ENCODE assay signal across 8 cellular contexts in the genomic region with DNA sequence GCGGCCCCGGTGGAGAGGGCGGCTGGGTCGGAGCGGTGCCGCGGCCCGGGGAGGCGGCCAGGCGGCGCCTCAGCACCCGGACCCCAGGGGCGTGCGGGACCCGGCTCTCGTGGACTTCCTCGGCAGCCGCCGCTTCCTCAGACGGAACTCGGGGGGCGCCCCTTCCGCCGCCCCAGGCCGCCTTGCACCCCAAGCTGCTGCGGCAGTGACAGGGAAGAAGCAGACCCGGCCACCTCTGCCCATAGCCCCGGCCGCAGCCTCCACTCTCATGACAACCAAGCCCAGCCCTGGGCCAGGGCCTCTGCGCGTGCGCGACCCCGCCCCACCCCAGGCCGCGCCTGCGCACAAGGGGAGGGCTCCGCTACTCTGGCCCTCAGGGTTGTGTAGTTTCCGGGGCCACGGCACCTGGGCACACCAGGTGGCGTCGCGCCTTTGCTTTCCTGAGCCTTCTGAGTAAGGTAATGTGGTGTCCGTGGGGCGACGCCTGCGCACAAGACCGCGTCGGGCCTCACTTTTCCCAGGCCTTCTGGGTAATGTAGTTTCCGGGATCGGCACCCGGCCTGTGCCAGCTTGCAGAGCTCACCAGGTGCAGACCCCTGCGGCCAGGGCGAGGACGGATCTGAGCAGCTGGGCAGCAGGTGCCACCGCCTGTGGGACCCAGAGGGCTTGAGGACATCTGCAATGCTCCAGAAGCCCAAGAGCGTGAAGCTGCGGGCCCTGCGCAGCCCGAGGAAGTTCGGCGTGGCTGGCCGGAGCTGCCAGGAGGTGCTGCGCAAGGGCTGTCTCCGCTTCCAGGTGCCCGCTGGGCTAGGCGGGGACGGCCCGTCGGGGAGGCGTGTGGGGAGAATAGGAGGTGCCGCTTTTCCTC. TPM values are rescaled to one million over a fixed set of nuclear protein-coding genes. Genes with fewer than 3 reads are reported as not detected.
DNase-seq lines count a peak whose midpoint lies in the region; ATAC-seq, FAIRE-seq and TF ChIP-seq lines count a peak whose summit lies in the region.

A gene (minus strand): TSS at position 289 of the 868 bp plus-strand sequence. CDS start 4,804 bp downstream, outside the sequence.
A gene with protein sequence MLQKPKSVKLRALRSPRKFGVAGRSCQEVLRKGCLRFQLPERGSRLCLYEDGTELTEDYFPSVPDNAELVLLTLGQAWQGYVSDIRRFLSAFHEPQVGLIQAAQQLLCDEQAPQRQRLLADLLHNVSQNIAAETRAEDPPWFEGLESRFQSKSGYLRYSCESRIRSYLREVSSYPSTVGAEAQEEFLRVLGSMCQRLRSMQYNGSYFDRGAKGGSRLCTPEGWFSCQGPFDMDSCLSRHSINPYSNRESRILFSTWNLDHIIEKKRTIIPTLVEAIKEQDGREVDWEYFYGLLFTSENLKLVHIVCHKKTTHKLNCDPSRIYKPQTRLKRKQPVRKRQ (plus strand): TSS at position 554 of the 868 bp plus-strand sequence. CDS start 128 bp downstream, at position 682.

- no peak for TF ChIP-seq CTCF in A673 (conservative IDR thresholded peaks at IDR 0.05; ENCODE audit: low read depth, low read length)
- peak; percentile 68 for TF ChIP-seq CTCF in VCaP (conservative IDR thresholded peaks at IDR 0.05)
- peak; percentile 12 to 65 for TF ChIP-seq CTCF in mammary epithelial cell (conservative IDR thresholded peaks at IDR 0.05 in 1 of 2, IDR thresholded peaks at IDR 0.05 in 1 of 2; ENCODE audit: extremely low read depth in 1 of 2, insufficient read depth in 1 of 2, low read depth in 1 of 2, low read length in 2 of 2)

- H3K27me3 ChIP-seq in A673 (replicated peaks; ENCODE audit: insufficient read depth, low read depth, low read length, poor library complexity), result no peaks in the 10 kb centered on the region
- H3K27me3 ChIP-seq in mammary epithelial cell (ENCODE audit: insufficient read depth, low read length), result no peaks in the 10 kb centered on the region
- no peaks in the 10 kb centered on the region for H3K27me3 ChIP-seq in small intestine (ENCODE audit: control insufficient read depth in 2 of 2, insufficient read depth in 2 of 2, low read length in 2 of 2)

- H3K27ac ChIP-seq in A673 (ENCODE audit: low read depth, low read length, poor library complexity, severe bottlenecking), result peak within 1 kb of the TSS; percentile 73
- peak within 1 kb of the TSS; percentile 93 for H3K27ac ChIP-seq in VCaP
- peak within 1 kb of the TSS; percentile 41 for H3K27ac ChIP-seq in mammary epithelial cell (ENCODE audit: insufficient read depth, low read depth, low read length)
- peak within 1 kb of the TSS; percentile 60 to 87 for H3K27ac ChIP-seq in small intestine (ENCODE audit: low read depth in 1 of 2, low read length in 1 of 2)

- ATAC-seq in GM18858 (IDR thresholded peaks at IDR 0.05; ENCODE audit: unreplicated experiment) (peak; percentile 90), HG03095 (IDR thresholded peaks at IDR 0.05; ENCODE audit: unreplicated experiment) (peak; percentile 91)

- dilution Hi-C loops in mammary epithelial cell (cut with HindIII; ENCODE audit: low sequenced_read_pairs), result no loop called here

- H3K9me3 ChIP-seq in A673 (ENCODE audit: low read depth, low read length, poor library complexity, severe bottlenecking) (no peaks in the 10 kb centered on the region), mammary epithelial cell (replicated peaks; ENCODE audit: insufficient read depth, low read length) (no peaks in the 10 kb centered on the region), small intestine (ENCODE audit: control insufficient read depth, low read depth) (no peaks in the 10 kb centered on the region)

- BruUV-seq in A673 (replicated peaks; lab: Mats Ljungman, UMichigan) (no TSS peak), mammary epithelial cell (replicated peaks; lab: Mats Ljungman, UMichigan) (no TSS peak)

- no peak for FAIRE-seq in small intestine (lab: Jason Lieb, UNC)

- CTCF ChIA-PET in A673 (lab: Charles Lee) (no interaction called here), mammary epithelial cell (lab: Charles Lee; ENCODE audit: low non-redundant PET) (interaction anchor here (0.6 kb wide), 1 partner anchor 7 kb away, joined by 7 read pairs; no protein-coding TSS in a partner anchor)

- H3K4me1 ChIP-seq in A673 (ENCODE audit: insufficient read depth, low read length, poor library complexity, severe bottlenecking) (peaks cover 5% of the 10 kb centered on the region), mammary epithelial cell (ENCODE audit: insufficient read depth, low read length) (peaks cover 21% of the 10 kb centered on the region), small intestine (ENCODE audit: control insufficient read depth in 2 of 2, insufficient read depth in 1 of 2, low read depth in 1 of 2, low read length in 1 of 2) (peaks cover 2 to 13% of the 10 kb centered on the region in 2 donors)

- H3K36me3 ChIP-seq in A673 (ENCODE audit: insufficient read depth, low read length, poor library complexity, severe bottlenecking) (no peaks in the 10 kb centered on the region), mammary epithelial cell (ENCODE audit: insufficient read depth, low read length) (no peaks in the 10 kb centered on the region), small intestine (ENCODE audit: control insufficient read depth in 2 of 2, insufficient read depth in 2 of 2, low read length in 2 of 2) (no peaks in the 10 kb centered on the region)

- intact Hi-C loops in A673 (cut with micrococcal nuclease; ENCODE audit: unreplicated experiment), result no loop called here
- intact Hi-C loops in mammary epithelial cell (cut with micrococcal nuclease), result loop anchor here (1.0 kb wide), 2 partner anchors 43 to 793 kb away; a partner anchor contains a TSS

- peak within 1 kb of the TSS; percentile 99 for H3K4me2 ChIP-seq in mammary epithelial cell (ENCODE audit: insufficient read depth, low read depth, low read length)

- peaks cover 70% of the 10 kb centered on the region for H3K79me2 ChIP-seq in mammary epithelial cell (ENCODE audit: insufficient read depth, low read length)

- peak; percentile 88 for DNase-seq in A673 (ENCODE audit: low spot score)
- peak; percentile 98 for DNase-seq in NCI-H2196 (lab: John Stamatoyannopoulos, UW; ENCODE audit: unreplicated experiment)
- DNase-seq in mammary epithelial cell, result peak; percentile 99
- peak; percentile 100 for DNase-seq in iPS-NIHi11 (ENCODE audit: low spot score)
- peak; percentile 99 for DNase-seq in small intestine

- POLR2A ChIA-PET in A673 (lab: Charles Lee; ENCODE audit: low non-redundant PET), result no interaction called here

- in situ Hi-C loops in mammary epithelial cell (cut with MboI; ENCODE audit: low sequenced_read_pairs in 2 of 2), result no loop called here

- peak within 1 kb of the TSS; percentile 93 for H2AFZ ChIP-seq in mammary epithelial cell (ENCODE audit: low read depth, low read length)

- peak within 1 kb of the TSS; percentile 60 for H3K9ac ChIP-seq in mammary epithelial cell (ENCODE audit: insufficient read depth, low read length)

- 2% methylated on average over 17 of the region's 73 CpGs for WGBS in mammary epithelial cell (ENCODE audit: low coverage, missing lambda C conversion rate)
- WGBS in small intestine, 3 donors, result 0 to 1% (median 1%) methylated on average over 51 to 73 of the region's 73 CpGs

- no peaks in the 10 kb centered on the region for H4K20me1 ChIP-seq in mammary epithelial cell (ENCODE audit: insufficient read depth, low read length)

- H3K4me3 ChIP-seq in A673 (ENCODE audit: low read depth, low read length, poor library complexity, severe bottlenecking) (peak within 1 kb of the TSS; percentile 54), mammary epithelial cell (replicated peaks in 1 of 3; ENCODE audit: insufficient read depth in 1 of 3, low read depth in 2 of 3, low read length in 3 of 3) (peak within 1 kb of the TSS; percentile 74 to 95 (median 87)), small intestine (ENCODE audit: low read depth in 1 of 2, low read length in 2 of 2) (peak within 1 kb of the TSS; percentile 91 to 94)

RNA-seq across cellular contexts. Expression of the first gene that starts in this region (rescaled TPM):
- total RNA-seq in A673 (2021) (47.9 and 50.8 TPM in 2 replicates), mammary epithelial cell (10 to 100 TPM; 39.2 to 76.6 TPM)
- polyA plus RNA-seq in mammary epithelial cell (26.1 TPM), small intestine (10 to 100 TPM in 1 of 3 donors, 1 to 10 TPM in 2; 8.7 to 12.7 (median 8.9) TPM)
- polyA minus RNA-seq in mammary epithelial cell, result 39.2 TPM

RNA-seq across cellular contexts. Expression of the second gene that starts in this region (rescaled TPM):
- total RNA-seq in A673 (2021) (8.9 and 9.2 TPM in 2 replicates), mammary epithelial cell (1 to 10 TPM; 3.3 to 4.8 TPM)
- polyA plus RNA-seq in mammary epithelial cell (5.5 TPM), small intestine (10 to 100 TPM in 2 of 3 donors, 1 to 10 TPM in 1; 8.7 to 22.6 (median 14.6) TPM)
- polyA minus RNA-seq in mammary epithelial cell, result 6.7 TPM

Comparison
In these comparisons a context has a peak if more than half of its experiments do, and no peak if none do; other contexts are left out.
1. Peak in every context shown above with its lines: DNase-seq, ATAC-seq, H3K4me3 ChIP-seq and H3K27ac ChIP-seq.
2. H3K27ac ChIP-seq: peak in every context shown above with its lines; median percentile 93 in VCaP; 74 in small intestine; 73 in A673; 41 in mammary epithelial cell.